34 cellular contexts compared by ENCODE assay signal in the genomic region with DNA sequence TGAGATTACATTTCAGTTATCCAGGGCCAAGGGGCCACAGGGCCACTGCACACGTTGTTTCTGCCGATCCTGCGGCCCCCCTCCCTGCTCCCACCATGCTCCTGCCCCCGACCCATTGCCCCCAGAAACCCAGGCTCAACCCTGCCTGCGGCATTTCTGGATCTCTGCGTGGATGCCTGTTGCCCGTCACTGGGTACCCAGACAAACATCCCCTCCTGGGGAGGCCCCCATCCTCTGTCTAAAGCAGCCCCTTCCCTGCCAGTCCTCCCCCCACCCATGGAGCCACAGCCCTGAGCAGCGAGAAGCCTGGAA.
"Had no signal": no experiment of that assay in that cellular context is flagged by ENCODE, and none has a peak within 500 bp of the region (broad histone marks: within the 10 kb centered on the region; RNA-seq: fewer than 3 reads in every experiment).

No MANE protein-coding gene starts in this region.

- H3K27ac Mint-ChIP-seq: activated CD4-positive, alpha-beta memory T cell treated with anti-CD3 and anti-CD28 coated beads for 36 hours; activated CD4-positive, alpha-beta T cell treated with anti-CD3 and anti-CD28 coated beads for 36 hours; activated CD4-positive, alpha-beta T cell treated with anti-CD3 and anti-CD28 coated beads, Interleukin-2, amount 10 ng/mL, durations not matched to agents 24 days and 14 days; activated CD8-positive, alpha-beta memory T cell treated with anti-CD3 and anti-CD28 coated beads, Interleukin-2, amount 10 ng/mL, durations not matched to agents 7 days and 5 days; activated CD8-positive, alpha-beta T cell treated with anti-CD3 and anti-CD28 coated beads, Interleukin-2, amount 10 ng/mL, durations not matched to agents 7 days and 5 days; activated naive CD4-positive, alpha-beta T cell treated with anti-CD3 and anti-CD28 coated beads, Interleukin-2, amount 10 ng/mL, durations not matched to agents 7 days and 5 days; activated naive CD4-positive, alpha-beta T cell treated with anti-CD3 and anti-CD28 coated beads, Interleukin-2, amount 50 U/mL, for 72 hours; activated naive CD8-positive, alpha-beta T cell treated with anti-CD3 and anti-CD28 coated beads, Interleukin-2, amount 10 ng/mL, durations not matched to agents 7 days and 5 days; dendritic cell treated with granulocyte-macrophage colony-stimulating factor and Interleukin-4, amounts not matched to agents 40 ng/mL and 50 ng/mL, for 4 days; endodermal cell; T-helper 17 cell; T-helper 2 cell treated with Interferon-gamma antibody and Interleukin-4, amounts not matched to agents 5 μg/mL and 100 μg/mL, for 36 hours had no signal

- DNase-seq: activated CD4-positive, alpha-beta memory T cell treated with anti-CD3 and anti-CD28 coated beads for 36 hours; activated CD4-positive, alpha-beta T cell treated with anti-CD3 and anti-CD28 coated beads for 36 hours; activated CD4-positive, alpha-beta T cell treated with anti-CD3 and anti-CD28 coated beads, Interleukin-2, amount 10 ng/mL, durations not matched to agents 24 days and 14 days; activated CD4-positive, CD25-positive, alpha-beta regulatory T cell; activated CD4-positive, CD25-positive, alpha-beta regulatory T cell treated with anti-CD3 and anti-CD28 coated beads, Interleukin-2, amount 50 U/mL, for 72 hours; activated CD8-positive, alpha-beta memory T cell treated with anti-CD3 and anti-CD28 coated beads, Interleukin-2, amount 10 ng/mL, durations not matched to agents 7 days and 5 days; activated CD8-positive, alpha-beta memory T cell treated with anti-CD3 and anti-CD28 coated beads, Interleukin-2, amount 50 U/mL, for 4 hours; activated CD8-positive, alpha-beta T cell treated with anti-CD3 and anti-CD28 coated beads, Interleukin-2, amount 10 ng/mL, durations not matched to agents 7 days and 5 days; activated gamma-delta T cell; activated naive CD4-positive, alpha-beta T cell; activated naive CD4-positive, alpha-beta T cell treated with anti-CD3 and anti-CD28 coated beads, Interleukin-2, amount 10 ng/mL, durations not matched to agents 7 days and 5 days; activated naive CD8-positive, alpha-beta T cell treated with anti-CD3 and anti-CD28 coated beads, Interleukin-2, amount 10 ng/mL, durations not matched to agents 7 days and 5 days; activated T-cell treated with anti-CD3 and anti-CD28 coated beads, Interleukin-2, amount 50 U/mL, for 1 hour; activated T-cell treated with anti-CD3 and anti-CD28 coated beads, Interleukin-2, amount 50 U/mL, for 48 hours; central memory CD4-positive, alpha-beta T cell; cerebellar nuclear complex; dorsolateral prefrontal cortex; effector memory CD4-positive, alpha-beta T cell; endodermal cell; foreskin fibroblast; gastrocnemius medialis; glutamatergic neuron; T-helper 1 cell; T-helper 17 cell; T1000 had no signal

- H3K4me1 Mint-ChIP-seq: activated CD4-positive, alpha-beta T cell treated with anti-CD3 and anti-CD28 coated beads for 36 hours; activated CD4-positive, alpha-beta T cell treated with anti-CD3 and anti-CD28 coated beads, Interleukin-2, amount 10 ng/mL, durations not matched to agents 24 days and 14 days; activated CD8-positive, alpha-beta memory T cell treated with anti-CD3 and anti-CD28 coated beads, Interleukin-2, amount 10 ng/mL, durations not matched to agents 7 days and 5 days; activated naive CD4-positive, alpha-beta T cell treated with anti-CD3 and anti-CD28 coated beads, Interleukin-2, amount 10 ng/mL, durations not matched to agents 7 days and 5 days; activated naive CD8-positive, alpha-beta T cell treated with anti-CD3 and anti-CD28 coated beads, Interleukin-2, amount 10 ng/mL, durations not matched to agents 7 days and 5 days; endodermal cell had no signal

- H3K4me1 ChIP-seq: ascending aorta, breast epithelium, gastrocnemius medialis had no signal

- H3K27me3 ChIP-seq: ascending aorta, cardiac muscle cell had no signal

- H3K4me3 ChIP-seq: ascending aorta, breast epithelium, cardiac muscle cell, coronary artery, dorsolateral prefrontal cortex, gastrocnemius medialis had no signal

- ATAC-seq: activated CD4-positive, alpha-beta T cell treated with anti-CD3 and anti-CD28 coated beads for 36 hours; activated CD8-positive, alpha-beta memory T cell treated with anti-CD3 and anti-CD28 coated beads, Interleukin-2, amount 10 ng/mL, durations not matched to agents 7 days and 5 days; activated CD8-positive, alpha-beta T cell treated with anti-CD3 and anti-CD28 coated beads, Interleukin-2, amount 10 ng/mL, durations not matched to agents 7 days and 5 days; activated naive CD4-positive, alpha-beta T cell treated with anti-CD3 and anti-CD28 coated beads, Interleukin-2, amount 50 U/mL, for 72 hours; esophagus mucosa; gastrocnemius medialis; T-helper 17 cell had no signal

- H3K36me3 Mint-ChIP-seq: activated CD4-positive, alpha-beta memory T cell treated with anti-CD3 and anti-CD28 coated beads for 36 hours; activated CD8-positive, alpha-beta memory T cell treated with anti-CD3 and anti-CD28 coated beads, Interleukin-2, amount 10 ng/mL, durations not matched to agents 7 days and 5 days; activated naive CD4-positive, alpha-beta T cell treated with anti-CD3 and anti-CD28 coated beads, Interleukin-2, amount 10 ng/mL, durations not matched to agents 7 days and 5 days; activated naive CD4-positive, alpha-beta T cell treated with anti-CD3 and anti-CD28 coated beads, Interleukin-2, amount 50 U/mL, for 72 hours; activated naive CD8-positive, alpha-beta T cell treated with anti-CD3 and anti-CD28 coated beads, Interleukin-2, amount 10 ng/mL, durations not matched to agents 7 days and 5 days; brain had no signal

- H3K36me3 ChIP-seq: ascending aorta, breast epithelium, cardiac muscle cell, gastrocnemius medialis had no signal

- H3K27ac ChIP-seq: ascending aorta, breast epithelium, cardiac muscle cell, coronary artery, dorsolateral prefrontal cortex, gastrocnemius medialis had no signal

- H3K27me3 Mint-ChIP-seq: activated CD4-positive, alpha-beta T cell treated with anti-CD3 and anti-CD28 coated beads, Interleukin-2, amount 10 ng/mL, durations not matched to agents 24 days and 14 days; activated CD8-positive, alpha-beta memory T cell treated with anti-CD3 and anti-CD28 coated beads, Interleukin-2, amount 10 ng/mL, durations not matched to agents 7 days and 5 days; activated naive CD4-positive, alpha-beta T cell treated with anti-CD3 and anti-CD28 coated beads, Interleukin-2, amount 10 ng/mL, durations not matched to agents 7 days and 5 days; activated naive CD8-positive, alpha-beta T cell treated with anti-CD3 and anti-CD28 coated beads, Interleukin-2, amount 10 ng/mL, durations not matched to agents 7 days and 5 days had no signal

- H3K4me3 Mint-ChIP-seq: activated CD4-positive, alpha-beta memory T cell treated with anti-CD3 and anti-CD28 coated beads for 36 hours; activated CD4-positive, alpha-beta T cell treated with anti-CD3 and anti-CD28 coated beads for 36 hours; activated CD4-positive, alpha-beta T cell treated with anti-CD3 and anti-CD28 coated beads, Interleukin-2, amount 10 ng/mL, durations not matched to agents 24 days and 14 days; activated CD8-positive, alpha-beta memory T cell treated with anti-CD3 and anti-CD28 coated beads, Interleukin-2, amount 10 ng/mL, durations not matched to agents 7 days and 5 days; activated CD8-positive, alpha-beta T cell treated with anti-CD3 and anti-CD28 coated beads, Interleukin-2, amount 10 ng/mL, durations not matched to agents 7 days and 5 days; activated naive CD4-positive, alpha-beta T cell treated with anti-CD3 and anti-CD28 coated beads, Interleukin-2, amount 10 ng/mL, durations not matched to agents 7 days and 5 days; activated naive CD8-positive, alpha-beta T cell treated with anti-CD3 and anti-CD28 coated beads, Interleukin-2, amount 10 ng/mL, durations not matched to agents 7 days and 5 days; brain; dendritic cell treated with granulocyte-macrophage colony-stimulating factor and Interleukin-4, amounts not matched to agents 40 ng/mL and 50 ng/mL, for 4 days; endodermal cell; T-helper 17 cell; T-helper 2 cell treated with Interferon-gamma antibody and Interleukin-4, amounts not matched to agents 5 μg/mL and 100 μg/mL, for 36 hours had no signal

- H3K9me3 ChIP-seq: ascending aorta, breast epithelium, gastrocnemius medialis had no signal

- H3K9me3 Mint-ChIP-seq: activated CD4-positive, alpha-beta memory T cell treated with anti-CD3 and anti-CD28 coated beads for 36 hours; activated CD4-positive, alpha-beta T cell treated with anti-CD3 and anti-CD28 coated beads, Interleukin-2, amount 10 ng/mL, durations not matched to agents 24 days and 14 days; activated naive CD4-positive, alpha-beta T cell treated with anti-CD3 and anti-CD28 coated beads, Interleukin-2, amount 10 ng/mL, durations not matched to agents 7 days and 5 days; activated naive CD4-positive, alpha-beta T cell treated with anti-CD3 and anti-CD28 coated beads, Interleukin-2, amount 50 U/mL, for 72 hours; activated naive CD8-positive, alpha-beta T cell treated with anti-CD3 and anti-CD28 coated beads, Interleukin-2, amount 10 ng/mL, durations not matched to agents 7 days and 5 days; dendritic cell treated with granulocyte-macrophage colony-stimulating factor and Interleukin-4, amounts not matched to agents 40 ng/mL and 50 ng/mL, for 4 days; endodermal cell; T-helper 2 cell treated with Interferon-gamma antibody and Interleukin-4, amounts not matched to agents 5 μg/mL and 100 μg/mL, for 36 hours had no signal
